Comparison of ENCODE assay signal across 8 cellular contexts in the genomic region with DNA sequence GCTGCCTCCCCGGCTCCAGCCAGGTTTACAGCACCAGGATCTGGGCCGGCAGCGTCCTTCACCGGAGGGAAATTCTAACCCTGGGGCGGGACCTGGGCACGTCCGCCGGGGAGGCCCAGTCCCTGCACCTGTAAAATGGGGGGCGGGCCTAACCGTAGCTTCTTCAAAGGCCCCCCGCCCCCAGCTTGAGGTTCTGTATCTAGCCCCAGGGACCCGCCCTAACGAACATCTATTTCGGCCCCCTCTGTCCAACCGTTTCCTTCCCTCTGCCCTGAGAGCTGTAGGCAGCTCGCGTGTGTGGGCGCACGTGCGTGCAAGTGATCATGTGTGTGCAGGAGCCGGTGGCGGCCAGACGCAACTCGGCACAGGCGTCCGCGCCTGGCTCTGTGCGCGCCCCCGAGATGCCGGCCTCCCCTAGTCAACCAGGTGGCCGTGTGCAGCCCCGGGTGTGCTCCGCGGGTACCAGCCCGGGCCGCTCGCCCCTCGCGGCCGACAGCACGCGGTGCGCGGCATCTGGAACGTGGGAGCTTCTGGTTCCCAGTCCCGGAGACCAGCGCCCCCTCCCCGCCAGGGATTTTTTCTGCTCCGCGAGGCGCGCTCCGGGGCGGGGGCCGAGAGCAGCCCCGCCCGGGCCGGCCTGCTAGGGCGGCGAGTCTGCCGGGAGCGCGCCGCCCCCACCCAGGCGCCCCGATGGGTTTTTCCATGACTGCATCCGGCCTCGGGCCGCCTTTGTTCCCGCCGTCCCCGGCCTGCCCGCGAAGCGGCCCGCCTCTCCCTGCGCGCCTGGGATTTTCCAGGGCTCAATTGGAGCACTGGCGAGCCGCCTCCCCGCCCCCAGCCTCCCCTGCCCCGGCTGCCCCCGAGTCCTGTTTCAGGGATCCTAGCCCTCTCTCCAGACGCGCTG. TPM values are rescaled to one million over a fixed set of nuclear protein-coding genes. Genes with fewer than 3 reads are reported as not detected.
DNase-seq lines count a peak whose midpoint lies in the region; ATAC-seq lines count a peak whose summit lies in the region.

No MANE protein-coding gene starts in this region.

- H3K9me3 ChIP-seq in aorta (ENCODE audit: control insufficient read depth, low read length): no peaks in the 10 kb centered on the region

- H3K36me3 ChIP-seq in rectal smooth muscle tissue (ENCODE audit: control insufficient read depth, insufficient read depth, low read length) (no peaks in the 10 kb centered on the region), aorta (ENCODE audit: control insufficient read depth in 1 of 2, insufficient read depth in 2 of 2, low read length in 1 of 2) (no peaks in the 10 kb centered on the region)

- ATAC-seq in aorta (ENCODE audit: low FRiP score): peak; percentile 91

- peaks cover 49% of the 10 kb centered on the region for H3K4me1 Mint-ChIP-seq in T-helper 1 cell treated with Interleukin-12 subunit alpha and Interleukin-12 subunit beta and Interleukin-4 antibody, amounts not matched to agents 30 μg/mL and 1 μg/mL, for 36 hours (ENCODE audit: low read depth)

- peak overlapping the region; percentile 37; the same call in 1 of the 2 replicates for H3K4me3 ChIP-seq in GM08714 (ENCODE audit: low read length)
- peak overlapping the region; percentile 70 for H3K4me3 ChIP-seq in rectal smooth muscle tissue (ENCODE audit: low read length)
- no peak overlapping the region for H3K4me3 ChIP-seq in aorta (ENCODE audit: low read length in 2 of 2)

- H3K9me3 Mint-ChIP-seq in T-helper 1 cell treated with Interleukin-12 subunit alpha and Interleukin-12 subunit beta and Interleukin-4 antibody, amounts not matched to agents 30 μg/mL and 1 μg/mL, for 36 hours: no peaks in the 10 kb centered on the region

- H3K36me3 Mint-ChIP-seq in T-helper 1 cell treated with Interleukin-12 subunit alpha and Interleukin-12 subunit beta and Interleukin-4 antibody, amounts not matched to agents 30 μg/mL and 1 μg/mL, for 36 hours (ENCODE audit: low read depth): no peaks in the 10 kb centered on the region

- intact Hi-C loops in aorta (cut with DNase I): loop anchor here (1.0 to 5.0 kb wide), 6 partner anchors 25 to 168 kb away; a partner anchor contains a TSS

- no peaks in the 10 kb centered on the region for H3K27me3 ChIP-seq in rectal smooth muscle tissue (ENCODE audit: control insufficient read depth, insufficient read depth, low read length)
- H3K27me3 ChIP-seq in aorta (ENCODE audit: control insufficient read depth in 1 of 2, insufficient read depth in 2 of 2, low read length in 1 of 2): no peaks in the 10 kb centered on the region

- H3K4me3 Mint-ChIP-seq in T-helper 1 cell treated with Interleukin-12 subunit alpha and Interleukin-12 subunit beta and Interleukin-4 antibody, amounts not matched to agents 30 μg/mL and 1 μg/mL, for 36 hours: peak overlapping the region; percentile 87

- 1% methylated on average over 73 to 86 of the region's 86 CpGs for WGBS in aorta, 2 donors

- H3K4me1 ChIP-seq in rectal smooth muscle tissue (ENCODE audit: control insufficient read depth, insufficient read depth, low read length): peaks cover 30% of the 10 kb centered on the region
- H3K4me1 ChIP-seq in aorta (ENCODE audit: control insufficient read depth in 1 of 2, insufficient read depth in 2 of 2, low read length in 2 of 2): no peaks in the 10 kb centered on the region

- H3K27ac Mint-ChIP-seq in T-helper 1 cell treated with Interleukin-12 subunit alpha and Interleukin-12 subunit beta and Interleukin-4 antibody, amounts not matched to agents 30 μg/mL and 1 μg/mL, for 36 hours: peak overlapping the region; percentile 99

- H3K27ac ChIP-seq in rectal smooth muscle tissue (ENCODE audit: low read depth, low read length): peak overlapping the region; percentile 99
- peak overlapping the region; percentile 97 to 98 for H3K27ac ChIP-seq in aorta (ENCODE audit: low read depth in 1 of 2, low read length in 2 of 2)

- no peaks in the 10 kb centered on the region for H3K27me3 Mint-ChIP-seq in T-helper 1 cell treated with Interleukin-12 subunit alpha and Interleukin-12 subunit beta and Interleukin-4 antibody, amounts not matched to agents 30 μg/mL and 1 μg/mL, for 36 hours (ENCODE audit: low read depth)

- peak overlapping the region; percentile 68 for H3K9ac ChIP-seq in rectal smooth muscle tissue (ENCODE audit: low read length)

- DNase-seq in H4 (ENCODE audit: low spot score) (peak; percentile 47), LoVo (ENCODE audit: low spot score) (peak; percentile 86), anterior cingulate cortex (lab: John Stamatoyannopoulos, UW) (peak; percentile 62 to 95 (median 88)), hepatic stellate cell (ENCODE audit: low spot score) (peak; percentile 86), aorta (peak; percentile 93 to 98)

RNA-seq across cellular contexts. Expression of a gene that starts 21.2 kb away (rescaled TPM):
- total RNA-seq in H4 (2014; rRNA removed; shearing (Covaris generic)): not detected in 2 replicates
- total RNA-seq in aorta: not detected
- not detected for polyA plus RNA-seq in aorta

Comparison
In these comparisons a context has a peak if more than half of its experiments do, and no peak if none do; other contexts are left out.
1. H3K4me3 ChIP-seq: peak in GM08714 (single experiment) and rectal smooth muscle tissue (single experiment); none in aorta (0 of 2).
2. Peak in every context shown above with its lines, with median percentiles within 50 percentile points of each other: DNase-seq.